Comparison of ENCODE assay signal across 10 cellular contexts in the genomic region with DNA sequence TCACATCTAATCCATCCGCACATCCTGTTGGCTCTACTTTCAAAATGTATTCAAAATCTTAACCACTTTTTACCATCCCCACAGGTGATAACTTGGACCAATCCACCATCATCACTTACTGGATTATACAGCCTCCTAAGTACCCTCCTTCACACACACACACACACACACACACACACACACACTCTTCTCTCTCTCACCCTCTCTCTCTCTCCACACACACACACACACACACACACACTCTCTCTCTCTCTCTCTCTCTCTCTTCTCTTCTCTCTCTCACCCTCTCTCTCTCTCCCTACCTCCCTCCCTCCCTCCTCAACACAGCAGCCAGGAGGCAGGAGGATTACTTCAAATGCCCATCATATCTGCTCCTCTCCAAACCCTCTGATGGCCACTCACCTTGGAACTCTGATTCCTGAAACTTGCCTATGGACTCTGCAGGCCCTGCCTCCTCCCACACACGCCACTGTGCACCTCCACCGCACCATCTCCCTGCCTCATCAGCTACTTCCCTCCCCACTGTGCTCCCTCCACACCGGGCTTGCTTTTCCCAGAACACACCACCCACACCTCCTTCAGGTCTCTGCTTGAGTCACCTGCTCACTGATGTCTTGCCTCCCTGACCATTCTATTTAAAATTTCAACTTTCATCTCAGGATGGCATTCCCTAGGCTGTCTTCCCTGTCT. TPM values are rescaled to one million over a fixed set of nuclear protein-coding genes. Genes with fewer than 3 reads are reported as not detected.
DNase-seq lines count a peak whose midpoint lies in the region; ATAC-seq and TF ChIP-seq lines count a peak whose summit lies in the region.
"Had no signal": no experiment of that assay in that cellular context is flagged by ENCODE, and none has a peak within 500 bp of the region (broad histone marks: within the 10 kb centered on the region; RNA-seq: fewer than 3 reads in every experiment).

No MANE protein-coding gene starts in this region.

- H3K27me3 Mint-ChIP-seq in activated CD4-positive, alpha-beta memory T cell treated with anti-CD3 and anti-CD28 coated beads for 36 hours = no peaks in the 10 kb centered on the region
- no peaks in the 10 kb centered on the region for H3K27me3 Mint-ChIP-seq in stimulated activated naive CD8-positive, alpha-beta T cell treated with anti-CD3 and anti-CD28 coated beads, Interleukin-15, amount 100 ng/mL, for 72 hours
- H3K27me3 Mint-ChIP-seq: activated naive CD8-positive, alpha-beta T cell had no signal

- CTCF ChIA-PET in activated CD4-positive, alpha-beta memory T cell treated with anti-CD3 and anti-CD28 coated beads for 36 hours (lab: Charles Lee) = interaction anchor here (1.8 kb wide), 1 partner anchor 12 kb away, joined by 4 read pairs; no protein-coding TSS in a partner anchor

- H3K27ac ChIP-seq in HL-60 (replicated peaks) (peak overlapping the region; percentile 70), left ventricle myocardium inferior (replicated peaks) (peak overlapping the region; percentile 81)

- in situ Hi-C loops in G401 (cut with HindIII; ENCODE audit: low sequenced_read_pairs) = loop anchor here (10.0 kb wide), 1 partner anchor 72 kb away; no protein-coding TSS in a partner anchor

- H3K4me1 ChIP-seq in left ventricle myocardium inferior = peaks cover 39% of the 10 kb centered on the region

- peaks cover 25% of the 10 kb centered on the region for H3K36me3 ChIP-seq in left ventricle myocardium inferior

- H3K27me3 ChIP-seq in HL-60 (ENCODE audit: insufficient read depth, poor library complexity, severe bottlenecking) = no peaks in the 10 kb centered on the region
- no peaks in the 10 kb centered on the region for H3K27me3 ChIP-seq in left ventricle myocardium inferior (ENCODE audit: low read depth)

- peaks cover under 1% of the 10 kb centered on the region for H3K9me3 ChIP-seq in left ventricle myocardium inferior (replicated peaks)

- POLR2A ChIA-PET in activated CD4-positive, alpha-beta memory T cell treated with anti-CD3 and anti-CD28 coated beads for 36 hours (lab: Charles Lee) = interaction anchor here (1.4 kb wide), 1 partner anchor 39 kb away, joined by 3 read pairs; a partner anchor contains a TSS

- no peak overlapping the region for H3K4me3 Mint-ChIP-seq in activated CD4-positive, alpha-beta memory T cell treated with anti-CD3 and anti-CD28 coated beads for 36 hours
- H3K4me3 Mint-ChIP-seq in stimulated activated naive CD8-positive, alpha-beta T cell treated with anti-CD3 and anti-CD28 coated beads, Interleukin-15, amount 100 ng/mL, for 72 hours = no peak overlapping the region
- H3K4me3 Mint-ChIP-seq: activated naive CD8-positive, alpha-beta T cell had no signal

- H3K4me3 ChIP-seq in HL-60 (replicated peaks; ENCODE audit: insufficient read depth, low read length) (no peak overlapping the region), left ventricle myocardium inferior (peak overlapping the region; percentile 51)

- DNase-seq in HL-60 (ENCODE audit: low read depth in 1 of 2, low spot score in 1 of 2) = no peak
- peak; percentile 47 for DNase-seq in activated CD4-positive, alpha-beta memory T cell treated with anti-CD3 and anti-CD28 coated beads for 36 hours
- DNase-seq in left ventricle myocardium inferior = no peak
- DNase-seq in stimulated activated naive CD8-positive, alpha-beta T cell treated with anti-CD3 and anti-CD28 coated beads, Interleukin-15, amount 100 ng/mL, for 72 hours = peak in 1 of 2 donors; percentile 12
- no peak for DNase-seq in NCI-H446 treated with DMSO at 0.1 percent for 48 hours (lab: John Stamatoyannopoulos, UW)
- no peak for DNase-seq in stimulated activated CD4-positive, alpha-beta T cell treated with anti-CD3 and anti-CD28 coated beads, Interleukin-4, amount 100 ng/mL, for 24 hours
- DNase-seq in G401 (ENCODE audit: low spot score) = no peak
- DNase-seq in DMS 273 (lab: John Stamatoyannopoulos, UW; ENCODE audit: unreplicated experiment) = no peak
- DNase-seq: SW 1271 had no signal

- no peaks in the 10 kb centered on the region for H3K36me3 Mint-ChIP-seq in activated CD4-positive, alpha-beta memory T cell treated with anti-CD3 and anti-CD28 coated beads for 36 hours

- H3K9me3 Mint-ChIP-seq in activated CD4-positive, alpha-beta memory T cell treated with anti-CD3 and anti-CD28 coated beads for 36 hours = no peaks in the 10 kb centered on the region
- no peaks in the 10 kb centered on the region for H3K9me3 Mint-ChIP-seq in stimulated activated naive CD8-positive, alpha-beta T cell treated with anti-CD3 and anti-CD28 coated beads, Interleukin-15, amount 100 ng/mL, for 72 hours

- H3K4me1 Mint-ChIP-seq in activated CD4-positive, alpha-beta memory T cell treated with anti-CD3 and anti-CD28 coated beads for 36 hours (ENCODE audit: low read depth) = peaks cover 39% of the 10 kb centered on the region
- H3K4me1 Mint-ChIP-seq in stimulated activated naive CD8-positive, alpha-beta T cell treated with anti-CD3 and anti-CD28 coated beads, Interleukin-15, amount 100 ng/mL, for 72 hours = peaks cover 22% of the 10 kb centered on the region

- intact Hi-C loops in activated CD4-positive, alpha-beta memory T cell treated with anti-CD3 and anti-CD28 coated beads for 36 hours (cut with micrococcal nuclease) = loop anchor here (2.0 to 5.0 kb wide), 4 partner anchors 40 to 1444 kb away; a partner anchor contains a TSS
- intact Hi-C loops in left ventricle myocardium inferior (cut with micrococcal nuclease) = no loop called here

- no peak for TF ChIP-seq CTCF in HL-60 (IDR thresholded peaks at IDR 0.05; ENCODE audit: insufficient read depth, low read length)
- TF ChIP-seq CTCF in left ventricle myocardium inferior (IDR thresholded peaks at IDR 0.05; ENCODE audit: borderline replicate concordance) = no peak

- H3K27ac Mint-ChIP-seq in activated CD4-positive, alpha-beta memory T cell treated with anti-CD3 and anti-CD28 coated beads for 36 hours = no peak overlapping the region
- H3K27ac Mint-ChIP-seq in stimulated activated naive CD8-positive, alpha-beta T cell treated with anti-CD3 and anti-CD28 coated beads, Interleukin-15, amount 100 ng/mL, for 72 hours = no peak overlapping the region
- H3K27ac Mint-ChIP-seq: activated naive CD8-positive, alpha-beta T cell had no signal

- ATAC-seq in stimulated activated naive CD8-positive, alpha-beta T cell treated with anti-CD3 and anti-CD28 coated beads, Interleukin-15, amount 100 ng/mL, for 72 hours = peak; percentile 34

RNA-seq across cellular contexts. Expression of a gene that starts 39.7 kb away (rescaled TPM):
- total RNA-seq in activated CD4-positive, alpha-beta memory T cell treated with anti-CD3 and anti-CD28 coated beads for 36 hours = 1 to 10 TPM; 1.5 to 1.8 TPM
- total RNA-seq in left ventricle myocardium inferior = 14.8 TPM
- total RNA-seq in G401 (2014; rRNA removed; shearing (Covaris generic)) = 4.3 and 10.3 TPM in 2 replicates
